ENCODE assay signal across 25 cellular contexts in genomic region chr4:166459616-166460015, GRCh38.
"Had no signal": no experiment of that assay in that cellular context is flagged by ENCODE, and none has a peak within 500 bp of the region (broad histone marks: within the 10 kb centered on the region; RNA-seq: fewer than 3 reads in every experiment).

No MANE protein-coding gene starts in this region.

- H3K4me3 ChIP-seq: adrenal gland, ascending aorta, breast epithelium, cardiac muscle cell had no signal

- H3K9me3 ChIP-seq: adrenal gland, ascending aorta, breast epithelium had no signal

- ATAC-seq: activated CD4-positive, alpha-beta T cell treated with anti-CD3 and anti-CD28 coated beads for 36 hours; activated T-cell treated with anti-CD3 and anti-CD28 coated beads, Interleukin-2, amount 50 U/mL, for 72 hours; esophagus mucosa had no signal

- H3K4me1 ChIP-seq: adrenal gland, ascending aorta, breast epithelium had no signal

- FAIRE-seq: colon, frontal cortex had no signal

- H3K27me3 ChIP-seq: adrenal gland, ascending aorta, breast epithelium, cardiac muscle cell had no signal

- H3K27ac ChIP-seq: adrenal gland, ascending aorta, breast epithelium, cardiac muscle cell had no signal

- DNase-seq: activated CD4-positive, alpha-beta memory T cell treated with anti-CD3 and anti-CD28 coated beads, Interleukin-2, amount 10 ng/mL, durations not matched to agents 7 days and 5 days; activated CD4-positive, alpha-beta T cell treated with anti-CD3 and anti-CD28 coated beads for 36 hours; activated CD4-positive, alpha-beta T cell treated with anti-CD3 and anti-CD28 coated beads, Interleukin-2, amount 10 ng/mL, durations not matched to agents 7 days and 5 days; activated CD4-positive, alpha-beta T cell treated with anti-CD3 and anti-CD28 coated beads, Interleukin-2, amount 50 U/mL, for 4 hours; activated CD4-positive, CD25-positive, alpha-beta regulatory T cell; activated CD4-positive, CD25-positive, alpha-beta regulatory T cell treated with anti-CD3 and anti-CD28 coated beads, Interleukin-2, amount 50 U/mL, for 72 hours; activated CD8-positive, alpha-beta memory T cell treated with anti-CD3 and anti-CD28 coated beads, Interleukin-2, amount 50 U/mL, for 48 hours; activated gamma-delta T cell; activated naive CD4-positive, alpha-beta T cell; activated naive CD4-positive, alpha-beta T cell treated with anti-CD3 and anti-CD28 coated beads, Interleukin-2, amount 50 U/mL, for 16 hours; activated T-cell treated with anti-CD3 and anti-CD28 coated beads for 4 hours; activated T-cell treated with anti-CD3 and anti-CD28 coated beads, Interleukin-2, amount 50 U/mL, for 24 hours; activated T-cell treated with anti-CD3 and anti-CD28 coated beads, Interleukin-2, amount 50 U/mL, for 72 hours; adrenal gland; cortex of kidney; effector CD8-positive, alpha-beta T cell; endodermal cell; head of caudate nucleus; T-helper 2 cell had no signal

- H3K36me3 ChIP-seq: adrenal gland, ascending aorta, breast epithelium, cardiac muscle cell had no signal
